In the genomic region with DNA sequence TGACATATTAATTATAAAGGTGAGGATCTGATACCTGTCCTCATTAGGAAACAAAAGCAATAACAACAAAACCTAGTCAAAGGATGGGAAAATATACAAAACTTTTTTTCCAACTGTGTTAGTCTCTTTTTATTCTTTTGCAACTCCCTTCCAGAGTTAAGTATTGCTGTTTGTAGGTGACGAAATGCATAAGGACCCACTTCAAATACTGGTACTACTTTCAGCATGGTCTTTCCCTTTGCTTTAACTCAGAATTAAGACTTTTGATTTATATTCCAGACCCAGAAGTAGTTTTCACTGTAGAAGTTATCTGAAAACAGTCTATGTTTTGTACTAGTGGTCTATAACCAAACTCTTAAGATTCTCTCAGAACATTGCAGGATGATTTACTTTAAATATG, we compare ENCODE assay signal across 7 cellular contexts. TPM values are rescaled to one million over a fixed set of nuclear protein-coding genes. Genes with fewer than 3 reads are reported as not detected.
"Had no signal": no experiment of that assay in that cellular context is flagged by ENCODE, and none has a peak within 500 bp of the region (broad histone marks: within the 10 kb centered on the region; RNA-seq: fewer than 3 reads in every experiment).

No MANE protein-coding gene starts in this region.

- H3K27ac ChIP-seq: HL-60 had no signal

- H3K4me3 Mint-ChIP-seq: IgD-negative memory B cell had no signal

- H3K4me3 ChIP-seq: K562 had no signal

- ATAC-seq: HepG2, K562 had no signal

- H3K27me3 Mint-ChIP-seq: IgD-negative memory B cell had no signal

- DNase-seq: IMR-90, KBM-7 had no signal

- H3K27ac Mint-ChIP-seq: IgD-negative memory B cell had no signal

- H3K36me3 Mint-ChIP-seq: IgD-negative memory B cell had no signal

- H3K4me1 Mint-ChIP-seq: IgD-negative memory B cell had no signal

RNA-seq across cellular contexts. Expression of gene ABCC9, which starts 34.1 kb away (rescaled TPM):
- total RNA-seq: HepG2, HT-29 had no signal
